ENCODE assay signal across 18 cellular contexts in genomic region chr16:86986809-86987487, GRCh38.
DNase-seq lines count a peak whose midpoint lies in the region; ATAC-seq and TF ChIP-seq lines count a peak whose summit lies in the region.
"Had no signal": no experiment of that assay in that cellular context is flagged by ENCODE, and none has a peak within 500 bp of the region (broad histone marks: within the 10 kb centered on the region; RNA-seq: fewer than 3 reads in every experiment).

No MANE protein-coding gene starts in this region.

- H3K36me3 Mint-ChIP-seq in Caco-2 (ENCODE audit: insufficient read depth, unreplicated experiment) (peaks cover 10% of the 10 kb centered on the region), Calu3 (ENCODE audit: insufficient read depth, unreplicated experiment) (peaks cover 11% of the 10 kb centered on the region), neural crest cell (ENCODE audit: low read depth) (no peaks in the 10 kb centered on the region)
- H3K36me3 Mint-ChIP-seq: CD8-positive, alpha-beta memory T cell had no signal

- H3K27ac Mint-ChIP-seq in Caco-2 (ENCODE audit: unreplicated experiment) (no peak overlapping the region), Calu3 (ENCODE audit: unreplicated experiment) (peak overlapping the region; percentile 87), neural crest cell (ENCODE audit: unreplicated experiment) (no peak overlapping the region)
- H3K27ac Mint-ChIP-seq: CD8-positive, alpha-beta memory T cell had no signal

- H3K4me1 Mint-ChIP-seq in Caco-2 (ENCODE audit: low read depth, unreplicated experiment) (no peaks in the 10 kb centered on the region), Calu3 (ENCODE audit: low read depth, unreplicated experiment) (peaks cover 20% of the 10 kb centered on the region), neural crest cell (peaks cover 6% of the 10 kb centered on the region)

- H3K4me3 Mint-ChIP-seq in Caco-2 (ENCODE audit: unreplicated experiment) (peak overlapping the region; percentile 37), Calu3 (ENCODE audit: low read depth, unreplicated experiment) (no peak overlapping the region), neural crest cell (peak overlapping the region; percentile 12)

- BruUV-seq in Caco-2 (replicated peaks; lab: Mats Ljungman, UMichigan) (no TSS peak), Calu3 (replicated peaks; lab: Mats Ljungman, UMichigan) (no TSS peak)

- no peaks in the 10 kb centered on the region for H3K36me3 ChIP-seq in Caco-2 (ENCODE audit: control insufficient read depth, insufficient read depth, low read length)

- intact Hi-C loops in Caco-2 (cut with micrococcal nuclease; ENCODE audit: unreplicated experiment): no loop called here
- intact Hi-C loops in Calu3 (cut with micrococcal nuclease; ENCODE audit: unreplicated experiment): no loop called here

- peaks cover 2% of the 10 kb centered on the region for H3K27me3 Mint-ChIP-seq in Caco-2 (ENCODE audit: insufficient read depth, unreplicated experiment)
- peaks cover 62% of the 10 kb centered on the region for H3K27me3 Mint-ChIP-seq in Calu3 (ENCODE audit: unreplicated experiment)
- H3K27me3 Mint-ChIP-seq in neural crest cell (ENCODE audit: low read depth): no peaks in the 10 kb centered on the region

- TF ChIP-seq CTCF in Caco-2 (IDR thresholded peaks at IDR 0.05; ENCODE audit: insufficient read depth in 1 of 2, low read depth in 1 of 2, low read length in 1 of 2, severe bottlenecking in 1 of 2, unreplicated experiment in 1 of 2) (no peak), Calu3 (IDR thresholded peaks at IDR 0.05; ENCODE audit: unreplicated experiment) (no peak), RWPE1 (conservative IDR thresholded peaks at IDR 0.05; ENCODE audit: low read depth) (no peak), neural crest cell (conservative IDR thresholded peaks at IDR 0.05) (no peak)

- no peaks in the 10 kb centered on the region for H3K27me3 ChIP-seq in Caco-2 (replicated peaks; ENCODE audit: control insufficient read depth, insufficient read depth, low read length)

- ATAC-seq in HG03097 (IDR thresholded peaks at IDR 0.05; ENCODE audit: low FRiP score, unreplicated experiment): no peak
- ATAC-seq in GM21367 (IDR thresholded peaks at IDR 0.05; ENCODE audit: unreplicated experiment): no peak

- H3K9me3 ChIP-seq in Caco-2: peaks cover 12% of the 10 kb centered on the region
- H3K9me3 ChIP-seq: SK-N-SH had no signal

- no peaks in the 10 kb centered on the region for H3K4me1 ChIP-seq in Caco-2

- POLR2A ChIA-PET in Caco-2 (lab: Charles Lee) (no interaction called here), RWPE1 (lab: Yijun Ruan, JAX; ENCODE audit: low non-redundant PET) (interaction anchor here (0.7 kb wide), 1 partner anchor 243 kb away, joined by 3 read pairs; no protein-coding TSS in a partner anchor)

- H3K27ac ChIP-seq in RWPE1: peak overlapping the region; percentile 12; the same call in 1 of the 2 replicates
- H3K27ac ChIP-seq: KMS-11 had no signal

- peaks cover 6% of the 10 kb centered on the region for H3K9me3 Mint-ChIP-seq in Caco-2 (ENCODE audit: unreplicated experiment)
- H3K9me3 Mint-ChIP-seq in Calu3 (ENCODE audit: low read depth, unreplicated experiment): no peaks in the 10 kb centered on the region
- H3K9me3 Mint-ChIP-seq in neural crest cell: no peaks in the 10 kb centered on the region

- no peak overlapping the region for H3K4me3 ChIP-seq in Caco-2 (ENCODE audit: low read depth, low read length)

- CTCF ChIA-PET in Caco-2 (lab: Charles Lee) (no interaction called here), Calu3 (lab: Charles Lee) (no interaction called here), RWPE1 (lab: Yijun Ruan, JAX) (no interaction called here)

- DNase-seq in Caco-2: no peak
- DNase-seq in Calu3: no peak
- DNase-seq in RWPE1 (ENCODE audit: low spot score): no peak
- no peak for DNase-seq in neural crest cell (ENCODE audit: low read depth, low spot score)
- DNase-seq in NCI-H2171 treated with DMSO at 0.1 percent for 48 hours (lab: John Stamatoyannopoulos, UW): no peak
- DNase-seq in NCI-H1417 (lab: John Stamatoyannopoulos, UW): no peak
- DNase-seq: ACHN; C1 segment of cervical spinal cord; CD8-positive, alpha-beta memory T cell; DMS79 treated with DMSO at 0.1 percent for 48 hours; NCI-H2081; NCI-H510A; NCI-H748 treated with DMSO at 0.1 percent for 48 hours; SHP77; SK-N-SH had no signal
